Comparison of ENCODE assay signal across 10 cellular contexts in the genomic region with DNA sequence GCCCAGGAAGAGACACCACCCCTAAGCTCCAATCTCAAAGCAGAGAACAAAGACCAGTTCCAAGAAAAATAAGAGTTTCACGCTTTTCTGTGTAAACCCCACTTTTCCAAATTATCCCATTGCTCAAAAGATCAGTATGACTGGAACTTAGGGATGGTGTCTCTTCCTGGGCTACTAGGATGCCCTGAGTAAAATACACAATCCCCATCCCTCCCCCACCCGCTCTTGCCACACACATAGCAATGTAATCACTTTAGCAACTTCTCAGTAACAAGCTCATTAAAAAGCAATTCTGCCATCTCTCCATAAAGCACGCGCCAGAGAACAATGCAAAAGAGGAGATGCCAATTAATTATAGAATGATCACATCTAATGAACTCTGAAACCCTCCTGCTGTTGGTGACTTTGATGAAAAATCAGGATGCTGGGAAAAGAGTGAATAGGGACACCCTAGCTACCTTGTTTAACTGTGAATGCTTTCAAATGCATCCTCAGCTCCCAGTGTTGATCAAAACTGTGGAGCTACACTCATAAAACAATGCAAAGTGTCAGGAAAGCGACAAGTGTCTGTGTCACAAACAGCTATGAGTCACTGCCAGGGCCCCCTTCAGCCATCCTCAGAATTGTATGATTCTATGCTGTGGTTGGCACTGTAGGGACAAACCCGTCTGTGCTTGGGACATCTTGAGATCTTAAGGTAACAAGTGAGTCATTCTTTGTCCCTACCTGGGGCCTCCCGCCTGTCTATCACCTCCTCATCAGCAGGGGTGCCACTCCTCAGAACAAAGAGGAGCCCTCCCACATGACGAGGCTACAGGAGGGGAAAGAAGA. TPM values are rescaled to one million over a fixed set of nuclear protein-coding genes. Genes with fewer than 3 reads are reported as not detected.
DNase-seq lines count a peak whose midpoint lies in the region; ATAC-seq and TF ChIP-seq lines count a peak whose summit lies in the region.
"Had no signal": no experiment of that assay in that cellular context is flagged by ENCODE, and none has a peak within 500 bp of the region (broad histone marks: within the 10 kb centered on the region; RNA-seq: fewer than 3 reads in every experiment).

No MANE protein-coding gene starts in this region.

- peak overlapping the region in 44 of 59 donors; percentile 1 to 72 (median 45) for H3K27ac ChIP-seq in dorsolateral prefrontal cortex

- no peak for ATAC-seq in HG03342 (IDR thresholded peaks at IDR 0.05; ENCODE audit: unreplicated experiment)
- no peak for ATAC-seq in HG03196 (IDR thresholded peaks at IDR 0.05; ENCODE audit: unreplicated experiment)
- ATAC-seq in GM19035 (IDR thresholded peaks at IDR 0.05; ENCODE audit: unreplicated experiment), result no peak

- H3K27me3 ChIP-seq in H7 (ENCODE audit: control insufficient read depth, insufficient read depth, low read length), result no peaks in the 10 kb centered on the region
- no peaks in the 10 kb centered on the region for H3K27me3 ChIP-seq in dorsolateral prefrontal cortex

- intact Hi-C loops in dorsolateral prefrontal cortex (cut with DNase I), result loop anchor here in 1 of 2 donors (5.0 kb wide), 1 partner anchor 39 kb away; no protein-coding TSS in a partner anchor

- H3K36me3 ChIP-seq in H7 (replicated peaks; ENCODE audit: control insufficient read depth, insufficient read depth, low read length), result peaks cover 3% of the 10 kb centered on the region

- H3K4me3 ChIP-seq in H7 (ENCODE audit: insufficient read depth, low read depth, low read length) (no peak overlapping the region), dorsolateral prefrontal cortex (no peak overlapping the region)

- TF ChIP-seq CTCF in dorsolateral prefrontal cortex (IDR thresholded peaks at IDR 0.05 in 54 of 56, conservative IDR thresholded peaks at IDR 0.05 in 2 of 56; ENCODE audit: low read depth in 1 of 56, partially characterized antibody in 56 of 56), result no peak

- peak; percentile 45 for DNase-seq in H7
- DNase-seq in activated CD4-positive, alpha-beta T cell treated with anti-CD3 and anti-CD28 coated beads, Interleukin-2, amount 50 U/mL, for 1 hour, result peak; percentile 13
- DNase-seq in dorsolateral prefrontal cortex, result no peak
- peak; percentile 66 for DNase-seq in stimulated activated CD4-positive, alpha-beta T cell treated with anti-CD3 and anti-CD28 coated beads, Interleukin-4, amount 100 ng/mL, for 1 hour
- DNase-seq in OCI-M1 (lab: John Stamatoyannopoulos, UW), result no peak
- DNase-seq: GF-D8, NCI-H446 had no signal

RNA-seq across cellular contexts. Expression of a gene that starts 42.6 kb away (rescaled TPM):
- 19.9 and 21.6 TPM in 2 replicates for total RNA-seq in H7 (2014; rRNA removed; shearing (Covaris generic))
- 10 to 100 TPM; 28.9 to 88.4 (median 49.9) TPM for total RNA-seq in dorsolateral prefrontal cortex

Comparison
In these comparisons a context has a peak if more than half of its experiments do, and no peak if none do; other contexts are left out.
1. DNase-seq: peak in H7 (single experiment), activated CD4-positive, alpha-beta T cell treated with anti-CD3 and anti-CD28 coated beads, Interleukin-2, amount 50 U/mL, for 1 hour (single experiment) and stimulated activated CD4-positive, alpha-beta T cell treated with anti-CD3 and anti-CD28 coated beads, Interleukin-4, amount 100 ng/mL, for 1 hour (single experiment); none in dorsolateral prefrontal cortex (0 of 10) and OCI-M1 (single experiment).